In the genomic region with DNA sequence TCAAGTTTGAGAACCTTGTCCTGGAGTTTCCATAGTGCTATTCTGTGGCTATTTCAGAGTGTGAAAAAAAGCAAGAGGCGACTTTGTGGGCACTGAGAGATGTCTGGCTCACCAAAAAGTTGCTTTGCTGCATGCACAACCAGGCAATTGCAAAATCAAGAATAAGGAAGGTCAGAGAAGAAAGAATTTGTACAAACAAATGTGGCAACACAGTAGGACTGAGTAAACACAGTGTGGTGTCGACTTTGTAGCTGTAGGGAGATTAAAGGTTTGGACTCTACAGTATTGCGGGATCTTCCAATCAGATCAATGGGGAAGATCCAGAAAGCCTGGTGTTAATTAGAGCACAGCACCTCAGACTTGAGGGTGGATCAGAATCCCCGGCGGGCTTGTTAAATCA, we compare ENCODE assay signal across 8 cellular contexts.
"Had no signal": no experiment of that assay in that cellular context is flagged by ENCODE, and none has a peak within 500 bp of the region (broad histone marks: within the 10 kb centered on the region; RNA-seq: fewer than 3 reads in every experiment).

No MANE protein-coding gene starts in this region.

- H3K27ac ChIP-seq: HL-60 had no signal

- FAIRE-seq: H1, H54, K562 had no signal

- H2AFZ ChIP-seq: GM23338 had no signal

- ATAC-seq: GM23338, K562 had no signal

- DNase-seq: H9, HCEC 1CT, IMR-90 had no signal

- H3K4me2 ChIP-seq: GM23338 had no signal

- H3K4me3 ChIP-seq: GM23338, K562 had no signal
